Comparison of ENCODE assay signal across 22 cellular contexts in genomic region chr4:8515316-8516060, GRCh38.
DNase-seq lines count a peak whose midpoint lies in the region; ATAC-seq, FAIRE-seq and TF ChIP-seq lines count a peak whose summit lies in the region.
"Had no signal": no experiment of that assay in that cellular context is flagged by ENCODE, and none has a peak within 500 bp of the region (broad histone marks: within the 10 kb centered on the region; RNA-seq: fewer than 3 reads in every experiment).

No MANE protein-coding gene starts in this region.

- H3K9me3 ChIP-seq in SK-N-SH (no peaks in the 10 kb centered on the region), SJCRH30 (replicated peaks) (peaks cover 10% of the 10 kb centered on the region), spleen (peaks cover 0 to 18% (median 8%) of the 10 kb centered on the region in 8 donors)

- H3K4me3 ChIP-seq in SK-N-SH (ENCODE audit: low read depth in 2 of 2, low read length in 1 of 2) = no peak overlapping the region
- H3K4me3 ChIP-seq in SJCRH30 = no peak overlapping the region
- no peak overlapping the region for H3K4me3 ChIP-seq in fibroblast of villous mesenchyme (ENCODE audit: low read depth, low read length)
- H3K4me3 ChIP-seq in spleen = no peak overlapping the region
- H3K4me3 ChIP-seq: dorsolateral prefrontal cortex had no signal

- no peaks in the 10 kb centered on the region for H3K79me2 ChIP-seq in SK-N-SH (ENCODE audit: insufficient read depth)

- H3K27me3 ChIP-seq in SK-N-SH (ENCODE audit: insufficient read depth) (no peaks in the 10 kb centered on the region; the same call in 1 of the 2 replicates), SJCRH30 (no peaks in the 10 kb centered on the region), spleen (replicated peaks in 1 of 7) (no peaks in the 10 kb centered on the region)
- H3K27me3 ChIP-seq: dorsolateral prefrontal cortex had no signal

- H3K36me3 ChIP-seq in SK-N-SH (replicated peaks in 1 of 2; ENCODE audit: control insufficient read depth in 1 of 2, insufficient read depth in 2 of 2, low read length in 1 of 2) (no peaks in the 10 kb centered on the region), SJCRH30 (no peaks in the 10 kb centered on the region), spleen (no peaks in the 10 kb centered on the region)

- H3K4me1 ChIP-seq in SK-N-SH (ENCODE audit: control insufficient read depth in 1 of 2, insufficient read depth in 2 of 2, low read depth in 1 of 2, low read length in 1 of 2) (no peaks in the 10 kb centered on the region; a peak in 1 of 4 replicates), SJCRH30 (peaks cover 47% of the 10 kb centered on the region), spleen (peaks cover 0 to 3% (median 0%) of the 10 kb centered on the region in 6 donors)
- H3K4me1 ChIP-seq: Caco-2 had no signal

- TF ChIP-seq EP300 in SK-N-SH (IDR thresholded peaks at IDR 0.05; ENCODE audit: borderline replicate concordance in 1 of 2, low read depth in 1 of 2, low read length in 1 of 2) = no peak

- no peak overlapping the region for H3K4me2 ChIP-seq in SK-N-SH

- TF ChIP-seq POLR2A in spleen (IDR thresholded peaks at IDR 0.05) = no peak
- no peak for TF ChIP-seq POLR2A in GM12891 (IDR thresholded peaks at IDR 0.05; ENCODE audit: low read depth, low read length)

- no peaks in the 10 kb centered on the region for H3F3A ChIP-seq in SK-N-SH (replicated peaks; ENCODE audit: insufficient read depth)

- CTCF ChIA-PET in SK-N-SH (lab: Yijun Ruan, JAX) = no interaction called here

- H3K9ac ChIP-seq in SK-N-SH = no peak overlapping the region

- ATAC-seq in SK-N-SH treated with all-trans-retinoic acid at 6 μM for 48 hours (no peak), GM18870 (IDR thresholded peaks at IDR 0.05; ENCODE audit: unreplicated experiment) (no peak)
- ATAC-seq: stimulated activated naive CD8-positive, alpha-beta T cell treated with anti-CD3 and anti-CD28 coated beads, Interleukin-15, Interleukin-2, amounts not matched to agents 100 U/mL and 50 U/mL, for 24 hours had no signal

- DNase-seq in SK-N-SH (no peak), SJCRH30 (peak; percentile 97 to 98), fibroblast of villous mesenchyme (ENCODE audit: low read depth) (peak; percentile 94), spleen (peak; percentile 71), GM12891 (ENCODE audit: insufficient read length, low spot score) (no peak), COR-L47 (lab: John Stamatoyannopoulos, UW) (no peak)
- DNase-seq: activated B cell treated with CpG ODN at 0.5 μM for 24 hours; activated gamma-delta T cell treated with Interleukin-2 at 50 U/mL for 16 hours; aorta; Caco-2; dorsolateral prefrontal cortex; hypothalamus; left cardiac atrium; MM.1S; NCI-H1930; NCI-H69; stimulated activated CD4-positive, alpha-beta T cell treated with anti-CD3 and anti-CD28 coated beads, Interleukin-12 subunit alpha, Interleukin-12 subunit beta, amount 100 ng/mL, for 4 hours; stimulated activated naive CD8-positive, alpha-beta T cell treated with anti-CD3 and anti-CD28 coated beads, Interleukin-15, Interleukin-2, amounts not matched to agents 100 U/mL and 50 U/mL, for 24 hours; T-helper 1 cell had no signal

- no peak for TF ChIP-seq RAD21 in SK-N-SH (IDR thresholded peaks at IDR 0.05; ENCODE audit: low read length)

- no peaks in the 10 kb centered on the region for H4K20me1 ChIP-seq in SK-N-SH (ENCODE audit: insufficient read depth)

- POLR2A ChIA-PET in SK-N-SH (lab: Yijun Ruan, JAX) = interaction anchor here (0.7 kb wide), 1 partner anchor 135 kb away, joined by 3 read pairs; no protein-coding TSS in a partner anchor

- no peak overlapping the region for H2AFZ ChIP-seq in SK-N-SH (ENCODE audit: low read depth)

- no peak for TF ChIP-seq CTCF in SK-N-SH (IDR thresholded peaks at IDR 0.05)
- no peak for TF ChIP-seq CTCF in fibroblast of villous mesenchyme (IDR thresholded peaks at IDR 0.05; ENCODE audit: insufficient read depth, low read depth, low read length)
- TF ChIP-seq CTCF in spleen (IDR thresholded peaks at IDR 0.05 in 8 of 11, conservative IDR thresholded peaks at IDR 0.05 in 3 of 11) = no peak

- WGBS in SK-N-SH (ENCODE audit: low lambda C conversion rate) = 64% methylated on average over 17 of the region's 18 CpGs
- 61 to 70% (median 65%) methylated on average over 12 to 18 of the region's 18 CpGs for WGBS in spleen, 5 donors

- intact Hi-C loops in spleen (cut with DNase I; ENCODE audit: low total_unique reads) = no loop called here

- no peaks in the 10 kb centered on the region for H3K9me2 ChIP-seq in SK-N-SH

- no peak for FAIRE-seq in GM12891 (lab: Jason Lieb, UNC)
- FAIRE-seq: GM19239 had no signal

- H3K27ac ChIP-seq in SK-N-SH (ENCODE audit: low read depth in 2 of 2, low read length in 1 of 2) = no peak overlapping the region
- peak overlapping the region; percentile 92 for H3K27ac ChIP-seq in SJCRH30
- peak overlapping the region in 7 of 8 donors; percentile 44 to 80 (median 53) for H3K27ac ChIP-seq in spleen
- H3K27ac ChIP-seq: dorsolateral prefrontal cortex had no signal

TF ChIP-seq in SK-N-SH, 30 proteins besides CTCF, POLR2A, EP300 and RAD21:
- TF ChIP-seq TCF12 (IDR thresholded peaks at IDR 0.05) = 0 out of 2 replicates have a peak, but pooled peaks have one; percentile 23
- TF ChIP-seq GATA2 (CRISPR knock-in tag; IDR thresholded peaks at IDR 0.05) = no peak

TF ChIP-seq in SK-N-SH treated with all-trans-retinoic acid at 6 μM for 48 hours, 23 proteins besides CTCF, POLR2A, EP300 and RAD21 (continues in another document):
- TF ChIP-seq ZFP30 (CRISPR knock-in tag; IDR thresholded peaks at IDR 0.05) (no peak), PPARA (CRISPR knock-in tag; IDR thresholded peaks at IDR 0.05; ENCODE audit: borderline replicate concordance) (no peak), RARB (CRISPR knock-in tag; IDR thresholded peaks at IDR 0.05) (no peak), ZNF8 (CRISPR knock-in tag; IDR thresholded peaks at IDR 0.05) (no peak), ZFP3 (CRISPR knock-in tag; IDR thresholded peaks at IDR 0.05) (no peak), TOX (CRISPR knock-in tag; IDR thresholded peaks at IDR 0.05; ENCODE audit: borderline replicate concordance) (no peak), ZC3H10 (CRISPR knock-in tag; IDR thresholded peaks at IDR 0.05) (no peak), SNAI2 (CRISPR knock-in tag; IDR thresholded peaks at IDR 0.05) (no peak)
- TF ChIP-seq, protein P1, sequence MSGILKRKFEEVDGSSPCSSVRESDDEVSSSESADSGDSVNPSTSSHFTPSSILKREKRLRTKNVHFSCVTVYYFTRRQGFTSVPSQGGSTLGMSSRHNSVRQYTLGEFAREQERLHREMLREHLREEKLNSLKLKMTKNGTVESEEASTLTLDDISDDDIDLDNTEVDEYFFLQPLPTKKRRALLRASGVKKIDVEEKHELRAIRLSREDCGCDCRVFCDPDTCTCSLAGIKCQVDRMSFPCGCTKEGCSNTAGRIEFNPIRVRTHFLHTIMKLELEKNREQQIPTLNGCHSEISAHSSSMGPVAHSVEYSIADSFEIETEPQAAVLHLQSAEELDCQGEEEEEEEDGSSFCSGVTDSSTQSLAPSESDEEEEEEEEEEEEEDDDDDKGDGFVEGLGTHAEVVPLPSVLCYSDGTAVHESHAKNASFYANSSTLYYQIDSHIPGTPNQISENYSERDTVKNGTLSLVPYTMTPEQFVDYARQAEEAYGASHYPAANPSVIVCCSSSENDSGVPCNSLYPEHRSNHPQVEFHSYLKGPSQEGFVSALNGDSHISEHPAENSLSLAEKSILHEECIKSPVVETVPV (CRISPR knock-in tag; IDR thresholded peaks at IDR 0.05) = no peak

TF ChIP-seq in GM12891, 5 proteins besides CTCF, POLR2A, EP300 and RAD21:
- TF ChIP-seq POU2F2 (IDR thresholded peaks at IDR 0.05; ENCODE audit: low read depth, low read length) (no peak), SPI1 (IDR thresholded peaks at IDR 0.05; ENCODE audit: low read depth, low read length) (no peak), PAX5 (IDR thresholded peaks at IDR 0.05; ENCODE audit: insufficient read depth, low read length, severe bottlenecking) (no peak), TAF1 (IDR thresholded peaks at IDR 0.05; ENCODE audit: low read depth, low read length) (no peak), POLR2AphosphoS5 (IDR thresholded peaks at IDR 0.05; ENCODE audit: low read depth, low read length) (no peak)

Comparison
In these comparisons a context has a peak if more than half of its experiments do, and no peak if none do; other contexts are left out.
1. DNase-seq: peak in SJCRH30 (2 of 2), fibroblast of villous mesenchyme (single experiment) and spleen (single experiment); none in SK-N-SH (single experiment), GM12891 (single experiment) and COR-L47 (single experiment).
2. H3K27ac ChIP-seq: peak in SJCRH30 (single experiment) and spleen (7 of 8); none in SK-N-SH (0 of 2).